1 cellular context compared by ENCODE assay signal in genomic region chr20:49603209-49603627, GRCh38.
A peak's percentile ranks its signal among the peaks of the same experiment; 100 is the strongest.
TF ChIP-seq lines count a peak whose summit lies in the region.

No MANE protein-coding gene starts in this region.

TF ChIP-seq in HepG2, 621 proteins besides CTCF, POLR2A, EP300 and RAD21 (continued from another document and continues in another):
- TF ChIP-seq ZSCAN5A (CRISPR knock-in tag; IDR thresholded peaks at IDR 0.05; ENCODE audit: borderline replicate concordance): no peak
- TF ChIP-seq PCBP2 (optimal IDR thresholded peaks at IDR 0.05; ENCODE audit: low read depth, low read length, poor library complexity, severe bottlenecking): no peak
- no peak for TF ChIP-seq ZNF678 (CRISPR knock-in tag; IDR thresholded peaks at IDR 0.05)
- TF ChIP-seq TAF15 (IDR thresholded peaks at IDR 0.05; ENCODE audit: low read depth, low read length, poor library complexity, severe bottlenecking): no peak
- TF ChIP-seq CEBPG (CRISPR knock-in tag; IDR thresholded peaks at IDR 0.05): peak; percentile 65
- TF ChIP-seq MED1 (CRISPR knock-in tag; IDR thresholded peaks at IDR 0.05): peak; percentile 35; the same call in 1 of the 2 replicates
- TF ChIP-seq SRSF4 (IDR thresholded peaks at IDR 0.05; ENCODE audit: low read depth, low read length, poor library complexity, severe bottlenecking): no peak
- TF ChIP-seq DR1 (CRISPR knock-in tag; IDR thresholded peaks at IDR 0.05): no peak
- no peak for TF ChIP-seq ZNF709 (CRISPR knock-in tag; IDR thresholded peaks at IDR 0.05)
- no peak; the same call in 1 of the 2 replicates for TF ChIP-seq TGIF2 (CRISPR knock-in tag; IDR thresholded peaks at IDR 0.05)
- no peak for TF ChIP-seq PLRG1 (conservative IDR thresholded peaks at IDR 0.05)
- TF ChIP-seq CBX2 (IDR thresholded peaks at IDR 0.05; ENCODE audit: low read depth, low read length): no peak
- no peak for TF ChIP-seq CBX2 (CRISPR knock-in tag; IDR thresholded peaks at IDR 0.05; ENCODE audit: low read depth)
- TF ChIP-seq ZBTB49 (CRISPR knock-in tag; IDR thresholded peaks at IDR 0.05; ENCODE audit: borderline replicate concordance): no peak
- no peak for TF ChIP-seq ZNF343 (CRISPR knock-in tag; IDR thresholded peaks at IDR 0.05)
- no peak for TF ChIP-seq GLI4 (CRISPR knock-in tag; IDR thresholded peaks at IDR 0.05; ENCODE audit: borderline replicate concordance)
- no peak for TF ChIP-seq RERE (CRISPR knock-in tag; IDR thresholded peaks at IDR 0.05; ENCODE audit: low read depth)
- no peak; the same call in 1 of the 2 replicates for TF ChIP-seq ISL2 (CRISPR knock-in tag; IDR thresholded peaks at IDR 0.05)
- no peak for TF ChIP-seq ZNF562 (CRISPR knock-in tag; IDR thresholded peaks at IDR 0.05; ENCODE audit: borderline replicate concordance)
- no peak for TF ChIP-seq IRF9 (CRISPR knock-in tag; IDR thresholded peaks at IDR 0.05; ENCODE audit: borderline replicate concordance)
- no peak for TF ChIP-seq ZNF646 (CRISPR knock-in tag; IDR thresholded peaks at IDR 0.05)
- TF ChIP-seq PREB (CRISPR knock-in tag; IDR thresholded peaks at IDR 0.05): no peak
- TF ChIP-seq LCORL (IDR thresholded peaks at IDR 0.05): no peak
- peak; percentile 52; the same call in 1 of the 2 replicates for TF ChIP-seq LCORL (CRISPR knock-in tag; IDR thresholded peaks at IDR 0.05)
- no peak for TF ChIP-seq CSRNP2 (CRISPR knock-in tag; conservative IDR thresholded peaks at IDR 0.05; ENCODE audit: low read depth)
- no peak for TF ChIP-seq ARID3A (IDR thresholded peaks at IDR 0.05; ENCODE audit: low read depth, low read length)
- no peak for TF ChIP-seq ZNF670 (CRISPR knock-in tag; IDR thresholded peaks at IDR 0.05; ENCODE audit: borderline replicate concordance)
- no peak for TF ChIP-seq NR2F6 (IDR thresholded peaks at IDR 0.05)
- TF ChIP-seq NR2F6 (CRISPR knock-in tag; IDR thresholded peaks at IDR 0.05): no peak
- TF ChIP-seq KDM6A (CRISPR knock-in tag; IDR thresholded peaks at IDR 0.05; ENCODE audit: low read depth): no peak
- TF ChIP-seq ZNF382 (CRISPR knock-in tag; IDR thresholded peaks at IDR 0.05; ENCODE audit: borderline replicate concordance): no peak
- TF ChIP-seq IRF2 (CRISPR knock-in tag; IDR thresholded peaks at IDR 0.05): 0 out of 2 replicates have a peak, but pooled peaks have one; percentile 62
- TF ChIP-seq ZBTB33 (CRISPR knock-in tag; IDR thresholded peaks at IDR 0.05): no peak
- TF ChIP-seq MLLT10 (CRISPR knock-in tag; IDR thresholded peaks at IDR 0.05): no peak
- TF ChIP-seq NCOR1 (IDR thresholded peaks at IDR 0.05; ENCODE audit: borderline replicate concordance, low read length): no peak
- no peak for TF ChIP-seq ZNF496 (CRISPR knock-in tag; IDR thresholded peaks at IDR 0.05; ENCODE audit: insufficient replicate concordance)
